17 cellular contexts compared by ENCODE assay signal in the genomic region with DNA sequence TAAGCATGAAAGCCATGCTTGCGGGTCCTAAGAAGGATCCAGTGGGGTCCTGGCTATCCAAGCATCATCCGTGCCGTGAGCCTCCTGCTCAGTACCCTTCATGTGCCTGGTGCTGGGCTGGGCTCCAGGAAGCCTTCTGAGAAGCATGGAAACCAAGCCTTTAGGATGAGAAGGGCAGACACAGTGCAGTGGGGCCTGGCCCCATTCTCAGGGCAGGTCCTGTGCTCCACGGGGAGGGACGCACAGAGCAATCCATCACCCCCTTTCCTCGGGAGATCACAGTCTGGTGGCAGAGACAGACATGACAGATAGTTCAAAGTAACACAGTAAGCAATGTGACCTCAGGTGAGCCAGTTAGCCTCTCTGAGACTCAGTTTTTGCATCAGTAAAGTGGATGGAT.
DNase-seq lines count a peak whose midpoint lies in the region; ATAC-seq and TF ChIP-seq lines count a peak whose summit lies in the region.
"Had no signal": no experiment of that assay in that cellular context is flagged by ENCODE, and none has a peak within 500 bp of the region (broad histone marks: within the 10 kb centered on the region; RNA-seq: fewer than 3 reads in every experiment).

No MANE protein-coding gene starts in this region.

- H4K5ac ChIP-seq in H9 (ENCODE audit: insufficient read length, low read depth, low read length) = no peak overlapping the region

- no peak overlapping the region for H3K4ac ChIP-seq in H9 (ENCODE audit: low read depth, low read length)

- H3T11ph ChIP-seq in H9 (ENCODE audit: low read length) = no peak overlapping the region

- H3K23me2 ChIP-seq in H9 (ENCODE audit: insufficient read length, low read depth, low read length, poor library complexity, severe bottlenecking) = no peaks in the 10 kb centered on the region

- H4K8ac ChIP-seq in H9 (replicated peaks; ENCODE audit: insufficient read length, low read depth, low read length) = no peak overlapping the region

- H3K36me3 Mint-ChIP-seq in H9 (ENCODE audit: insufficient read depth in 1 of 3, low read depth in 3 of 3) = peaks cover 0 to 7% (median 3%) of the 10 kb centered on the region in 3 experiments; a peak in 5 of 7 replicates
- peaks cover 6% of the 10 kb centered on the region for H3K36me3 Mint-ChIP-seq in natural killer cell treated with Interleukin-12 subunit alpha and Interleukin-12 subunit beta and Interleukin-15 and Interleukin-18, amount 100 ng/mL, for 72 hours
- H3K36me3 Mint-ChIP-seq: memory B cell had no signal

- no peaks in the 10 kb centered on the region for H3K9me3 Mint-ChIP-seq in H9
- no peaks in the 10 kb centered on the region for H3K9me3 Mint-ChIP-seq in natural killer cell treated with Interleukin-12 subunit alpha and Interleukin-12 subunit beta and Interleukin-15 and Interleukin-18, amount 100 ng/mL, for 72 hours
- H3K9me3 Mint-ChIP-seq: activated naive CD4-positive, alpha-beta T cell treated with anti-CD3 and anti-CD28 coated beads, Interleukin-2, amount 50 U/mL, for 24 hours; CD4-positive, alpha-beta memory T cell; memory B cell had no signal

- H3K27ac ChIP-seq in 22Rv1 (peak overlapping the region; percentile 78), H9 (ENCODE audit: insufficient read length, low read depth, low read length) (no peak overlapping the region), dorsolateral prefrontal cortex (peak overlapping the region in 54 of 59 donors; percentile 6 to 99 (median 78))
- H3K27ac ChIP-seq: hepatocyte, neutrophil, thyroid gland had no signal

- peak overlapping the region in 17 of 59 donors; percentile 2 to 80 (median 16) for H3K4me3 ChIP-seq in dorsolateral prefrontal cortex
- H3K4me3 ChIP-seq: hepatocyte, thyroid gland had no signal

- H3K4me2 ChIP-seq in H9 (ENCODE audit: insufficient read depth, insufficient read length, low read length) = no peak overlapping the region
- H3K4me2 ChIP-seq: hepatocyte had no signal

- H3K9me3 ChIP-seq in H9 (ENCODE audit: control insufficient read depth, low read depth, low read length) = no peaks in the 10 kb centered on the region
- H3K9me3 ChIP-seq: neutrophil, thyroid gland had no signal

- no peak overlapping the region for H3K9ac ChIP-seq in H9 (ENCODE audit: extremely low read depth, insufficient read length, low read length)

- no peak overlapping the region for H3K56ac ChIP-seq in H9 (ENCODE audit: insufficient read length, low read depth, low read length)

- H2BK5ac ChIP-seq in H9 (ENCODE audit: insufficient read length, low read length) = no peak overlapping the region

- WGBS in H9 (ENCODE audit: extremely low coverage, insufficient read length, low lambda C conversion rate) = no CpG with 5 or more reads among the region's 6 CpGs

- no peak overlapping the region for H2BK15ac ChIP-seq in H9 (ENCODE audit: low read depth, low read length)

- peak overlapping the region in 2 of 3 experiments; percentile 17 to 42; a peak in 2 of 7 replicates for H3K27ac Mint-ChIP-seq in H9
- peak overlapping the region; percentile 25 to 44 for H3K27ac Mint-ChIP-seq in natural killer cell treated with Interleukin-12 subunit alpha and Interleukin-12 subunit beta and Interleukin-15 and Interleukin-18, amount 100 ng/mL, for 72 hours
- H3K27ac Mint-ChIP-seq: activated naive CD4-positive, alpha-beta T cell treated with anti-CD3 and anti-CD28 coated beads, Interleukin-2, amount 50 U/mL, for 24 hours; memory B cell had no signal

- 0 out of 2 replicates have a peak overlapping the region, but pooled peaks have one; percentile 4 for H3K14ac ChIP-seq in H9 (ENCODE audit: insufficient read depth, low read length)

- no peak overlapping the region for H2BK120ac ChIP-seq in H9 (ENCODE audit: low read depth, low read length, poor library complexity, severe bottlenecking)

- no peak for DNase-seq in H9
- DNase-seq in dorsolateral prefrontal cortex = peak in 1 of 10 donors; percentile 13
- no peak for DNase-seq in natural killer cell treated with Interleukin-12 subunit alpha and Interleukin-12 subunit beta and Interleukin-15 and Interleukin-18, amount 100 ng/mL, for 72 hours (ENCODE audit: low spot score)
- no peak for DNase-seq in stimulated activated CD4-positive, alpha-beta T cell treated with anti-CD3 and anti-CD28 coated beads, Interleukin-4, amount 100 ng/mL, for 24 hours
- no peak for DNase-seq in C1 segment of cervical spinal cord (lab: John Stamatoyannopoulos, UW)
- DNase-seq in ureter (ENCODE audit: low spot score) = no peak
- DNase-seq: CD4-positive, alpha-beta memory T cell; cortex of kidney; DMS79; NCI-H2081 treated with DMSO at 0.1 percent for 48 hours had no signal

- no peaks in the 10 kb centered on the region for H3K27me3 ChIP-seq in H9 (ENCODE audit: insufficient read depth, low read length)
- H3K27me3 ChIP-seq in dorsolateral prefrontal cortex = no peaks in the 10 kb centered on the region
- H3K27me3 ChIP-seq: hepatocyte, neutrophil, thyroid gland had no signal

- no peak overlapping the region for H2AFZ ChIP-seq in H9 (ENCODE audit: low read length)
- H2AFZ ChIP-seq: hepatocyte had no signal

- no peak overlapping the region for H3K23ac ChIP-seq in H9 (ENCODE audit: insufficient read length, low read depth, low read length)

- no peaks in the 10 kb centered on the region for H3K79me1 ChIP-seq in H9 (ENCODE audit: insufficient read depth, low read depth, low read length, poor library complexity, severe bottlenecking)

- no peak overlapping the region for H4K91ac ChIP-seq in H9 (ENCODE audit: insufficient read length, low read depth, low read length)

- H2BK20ac ChIP-seq in H9 (ENCODE audit: low read depth, low read length, poor library complexity, severe bottlenecking) = no peak overlapping the region

- H3K4me1 ChIP-seq in H9 (ENCODE audit: insufficient read depth, low read length) = no peaks in the 10 kb centered on the region

- no peak overlapping the region for H3K4me3 Mint-ChIP-seq in H9
- no peak overlapping the region for H3K4me3 Mint-ChIP-seq in natural killer cell treated with Interleukin-12 subunit alpha and Interleukin-12 subunit beta and Interleukin-15 and Interleukin-18, amount 100 ng/mL, for 72 hours
- H3K4me3 Mint-ChIP-seq: activated naive CD4-positive, alpha-beta T cell treated with anti-CD3 and anti-CD28 coated beads, Interleukin-2, amount 50 U/mL, for 24 hours; memory B cell had no signal

- peaks cover 12 to 48% of the 10 kb centered on the region in 2 experiments for H3K4me1 Mint-ChIP-seq in H9
- peaks cover 55 to 76% of the 10 kb centered on the region in 2 donors for H3K4me1 Mint-ChIP-seq in natural killer cell treated with Interleukin-12 subunit alpha and Interleukin-12 subunit beta and Interleukin-15 and Interleukin-18, amount 100 ng/mL, for 72 hours (ENCODE audit: low read depth in 2 of 2)
- H3K4me1 Mint-ChIP-seq: memory B cell had no signal

- no peak overlapping the region for H3K18ac ChIP-seq in H9 (ENCODE audit: insufficient read length, low read depth, low read length)

- no peaks in the 10 kb centered on the region for H4K20me1 ChIP-seq in H9 (ENCODE audit: control insufficient read depth, insufficient read depth, insufficient read length)

- no peak overlapping the region for H2AK5ac ChIP-seq in H9 (ENCODE audit: insufficient read length, low read length)

- H3K27me3 Mint-ChIP-seq in H9 (ENCODE audit: low read depth) = no peaks in the 10 kb centered on the region; the same call in 1 of the 2 replicates
- H3K27me3 Mint-ChIP-seq in natural killer cell treated with Interleukin-12 subunit alpha and Interleukin-12 subunit beta and Interleukin-15 and Interleukin-18, amount 100 ng/mL, for 72 hours = no peaks in the 10 kb centered on the region
- H3K27me3 Mint-ChIP-seq: activated naive CD4-positive, alpha-beta T cell treated with anti-CD3 and anti-CD28 coated beads, Interleukin-2, amount 50 U/mL, for 24 hours; CD4-positive, alpha-beta memory T cell had no signal

- ATAC-seq in natural killer cell treated with Interleukin-12 subunit alpha and Interleukin-12 subunit beta and Interleukin-15 and Interleukin-18, amount 100 ng/mL, for 72 hours = no peak
- ATAC-seq in HG03439 (IDR thresholded peaks at IDR 0.05; ENCODE audit: unreplicated experiment) = no peak

- no peaks in the 10 kb centered on the region for H3K79me2 ChIP-seq in H9 (ENCODE audit: insufficient read depth, low read length)
- H3K79me2 ChIP-seq: hepatocyte had no signal

- TF ChIP-seq CTCF in 22Rv1 (IDR thresholded peaks at IDR 0.05) (no peak), H9 (conservative IDR thresholded peaks at IDR 0.05) (no peak), dorsolateral prefrontal cortex (IDR thresholded peaks at IDR 0.05 in 54 of 56, conservative IDR thresholded peaks at IDR 0.05 in 2 of 56; ENCODE audit: low read depth in 1 of 56, partially characterized antibody in 56 of 56) (no peak)

- intact Hi-C loops in dorsolateral prefrontal cortex (cut with DNase I) = loop anchor here in 1 of 2 donors (10.0 kb wide), 2 partner anchors 196 to 454 kb away; a partner anchor contains a TSS

- H2BK12ac ChIP-seq in H9 (ENCODE audit: insufficient read length, low read depth, low read length) = no peak overlapping the region
